Comparison of ENCODE assay signal across 8 cellular contexts in the genomic region with DNA sequence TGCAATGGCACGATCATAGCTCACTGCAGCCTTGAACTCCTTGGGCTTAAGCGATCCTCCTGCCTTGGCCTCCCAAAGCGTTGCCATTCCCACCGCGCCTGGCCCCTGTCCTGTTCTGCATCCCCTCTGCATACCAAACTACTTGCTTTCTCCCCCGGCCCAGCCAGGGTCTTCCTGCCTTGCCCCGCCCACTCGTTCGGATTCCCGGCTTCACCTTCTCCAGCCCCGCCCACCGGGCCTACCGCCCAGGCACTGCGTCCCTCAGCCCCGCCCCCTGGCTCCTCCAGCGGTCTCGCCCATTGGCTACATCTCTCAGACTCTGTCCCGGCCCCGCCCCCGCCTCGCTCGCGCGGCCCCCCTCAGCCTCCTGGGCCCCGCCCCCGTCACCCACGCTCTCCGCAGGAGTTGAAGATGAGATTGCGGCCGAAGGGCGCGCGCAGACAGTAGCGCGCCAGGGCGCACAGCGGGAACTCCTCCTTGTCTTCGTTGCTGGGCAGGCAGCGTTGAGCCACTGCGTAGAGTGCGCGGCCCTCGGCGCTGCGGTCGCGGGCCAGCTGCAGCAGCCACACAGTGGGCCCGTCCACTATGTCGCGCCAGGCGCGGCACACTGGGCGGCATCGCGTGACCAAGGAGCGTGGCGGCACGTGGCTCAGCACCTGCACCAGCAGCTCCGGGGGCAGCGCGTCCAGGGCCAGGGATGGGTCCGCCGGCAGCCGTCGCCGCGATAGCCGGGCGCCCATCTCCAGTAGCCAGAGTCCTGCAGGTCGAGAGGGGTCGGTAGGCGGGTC. TPM values are rescaled to one million over a fixed set of nuclear protein-coding genes. Genes with fewer than 3 reads are reported as not detected.
DNase-seq lines count a peak whose midpoint lies in the region; ATAC-seq and TF ChIP-seq lines count a peak whose summit lies in the region.

No MANE protein-coding gene starts in this region.

- H3K27ac Mint-ChIP-seq in GM23338: peak overlapping the region; percentile 74; the same call in 1 of the 2 replicates
- H3K27ac Mint-ChIP-seq in activated naive CD8-positive, alpha-beta T cell treated with anti-CD3 and anti-CD28 coated beads for 36 hours: no peak overlapping the region

- H3K27ac ChIP-seq in GM23338 (ENCODE audit: low read depth) (no peak overlapping the region), cardiac muscle cell (no peak overlapping the region), parathyroid adenoma (no peak overlapping the region), substantia nigra (ENCODE audit: low read depth, low read length, poor library complexity, severe bottlenecking) (no peak overlapping the region)

- H3K9me2 ChIP-seq in GM23338 (ENCODE audit: insufficient read depth): no peaks in the 10 kb centered on the region

- TF ChIP-seq CTCF in GM23338 (conservative IDR thresholded peaks at IDR 0.05; ENCODE audit: low read depth in 2 of 2) (no peak), cardiac muscle cell (IDR thresholded peaks at IDR 0.05; ENCODE audit: low read depth, low read length) (no peak), parathyroid adenoma (IDR thresholded peaks at IDR 0.05) (no peak)

- H3K79me2 ChIP-seq in GM23338 (replicated peaks; ENCODE audit: insufficient read depth) (no peaks in the 10 kb centered on the region), parathyroid adenoma (no peaks in the 10 kb centered on the region)

- H3K9ac ChIP-seq in parathyroid adenoma: no peak overlapping the region

- H3K27me3 ChIP-seq in GM23338 (ENCODE audit: insufficient read depth) (no peaks in the 10 kb centered on the region), cardiac muscle cell (no peaks in the 10 kb centered on the region), parathyroid adenoma (ENCODE audit: control insufficient read depth, insufficient read depth, low read length) (no peaks in the 10 kb centered on the region)

- DNase-seq in GM23338 (ENCODE audit: low spot score) (peak; percentile 100), SHP77 (lab: John Stamatoyannopoulos, UW) (peak; percentile 96 to 99), cardiac muscle cell (ENCODE audit: low read depth in 1 of 2, low spot score in 1 of 2) (peak; percentile 89 to 92), substantia nigra (lab: John Stamatoyannopoulos, UW) (peak; percentile 15 to 97 (median 77)), NCI-H510A treated with DMSO at 0.1 percent for 48 hours (lab: John Stamatoyannopoulos, UW) (no peak)
- peak; percentile 90 for DNase-seq in activated naive CD8-positive, alpha-beta T cell treated with anti-CD3 and anti-CD28 coated beads for 36 hours

- peaks cover 6% of the 10 kb centered on the region; the same call in 1 of the 2 replicates for H4K20me1 ChIP-seq in GM23338 (replicated peaks; ENCODE audit: insufficient read depth)

- peaks cover 5% of the 10 kb centered on the region for H3K4me1 Mint-ChIP-seq in GM23338
- H3K4me1 Mint-ChIP-seq in activated naive CD8-positive, alpha-beta T cell treated with anti-CD3 and anti-CD28 coated beads for 36 hours: peaks cover 5% of the 10 kb centered on the region

- ATAC-seq in GM23338: peak; percentile 90
- no peak for ATAC-seq in GM19452 (IDR thresholded peaks at IDR 0.05; ENCODE audit: unreplicated experiment)

- H3K36me3 ChIP-seq in GM23338 (ENCODE audit: insufficient read depth) (no peaks in the 10 kb centered on the region), cardiac muscle cell (peaks cover 2% of the 10 kb centered on the region), parathyroid adenoma (ENCODE audit: control insufficient read depth, insufficient read depth, low read length) (no peaks in the 10 kb centered on the region)

- H3K4me1 ChIP-seq in GM23338 (ENCODE audit: insufficient read depth) (no peaks in the 10 kb centered on the region), cardiac muscle cell (ENCODE audit: low read depth) (no peaks in the 10 kb centered on the region), parathyroid adenoma (no peaks in the 10 kb centered on the region)

- H3K4me2 ChIP-seq in GM23338 (peak overlapping the region; percentile 86), parathyroid adenoma (ENCODE audit: low read length) (peak overlapping the region; percentile 78)

- H3K4me3 ChIP-seq in GM23338 (peak overlapping the region; percentile 78), cardiac muscle cell (peak overlapping the region; percentile 12), parathyroid adenoma (ENCODE audit: low read depth, low read length) (peak overlapping the region; percentile 40)

- peak overlapping the region; percentile 76 for H3K4me3 Mint-ChIP-seq in GM23338
- peak overlapping the region; percentile 58 for H3K4me3 Mint-ChIP-seq in activated naive CD8-positive, alpha-beta T cell treated with anti-CD3 and anti-CD28 coated beads for 36 hours

- peaks cover 21% of the 10 kb centered on the region for H3K27me3 Mint-ChIP-seq in GM23338 (ENCODE audit: insufficient read depth, low read depth, poor library complexity)
- H3K27me3 Mint-ChIP-seq in activated naive CD8-positive, alpha-beta T cell treated with anti-CD3 and anti-CD28 coated beads for 36 hours: peaks cover 55% of the 10 kb centered on the region

- H2AFZ ChIP-seq in GM23338 (peak overlapping the region; percentile 80), parathyroid adenoma (peak overlapping the region; percentile 50)

- H3K36me3 Mint-ChIP-seq in GM23338 (ENCODE audit: low read depth): peaks cover 6% of the 10 kb centered on the region; the same call in 2 of the 3 replicates
- no peaks in the 10 kb centered on the region for H3K36me3 Mint-ChIP-seq in activated naive CD8-positive, alpha-beta T cell treated with anti-CD3 and anti-CD28 coated beads for 36 hours

- H3K9me3 Mint-ChIP-seq in GM23338: peaks cover 4% of the 10 kb centered on the region; the same call in 2 of the 3 replicates
- H3K9me3 Mint-ChIP-seq in activated naive CD8-positive, alpha-beta T cell treated with anti-CD3 and anti-CD28 coated beads for 36 hours: peaks cover 1% of the 10 kb centered on the region

- H3K9me3 ChIP-seq in cardiac muscle cell (ENCODE audit: low read depth) (no peaks in the 10 kb centered on the region), parathyroid adenoma (ENCODE audit: control insufficient read depth, low read length) (no peaks in the 10 kb centered on the region)

- peaks cover 4% of the 10 kb centered on the region; the same call in 1 of the 2 replicates for H3F3A ChIP-seq in GM23338 (replicated peaks; ENCODE audit: low read depth)

TF ChIP-seq in GM23338, 12 proteins besides CTCF, POLR2A, EP300 and RAD21:
- TF ChIP-seq NANOG (IDR thresholded peaks at IDR 0.05; ENCODE audit: borderline replicate concordance): no peak
- TF ChIP-seq POLR2AphosphoS5 (IDR thresholded peaks at IDR 0.05; ENCODE audit: low read depth): peak; percentile 83
TF ChIP-seq in GM23338: peak in this region for 1.

RNA-seq across cellular contexts. Expression of gene MRPS12, which starts 19.0 kb away (rescaled TPM):
- total RNA-seq in GM23338 (2014; rRNA removed; shearing (Covaris generic)): 65.3 and 86.3 TPM in 2 replicates
- polyA plus RNA-seq in GM23338 (2016; fragmentation: Nextera tagmentation; extraction: Ambion mirVana) (69.0 and 74.1 TPM in 2 replicates), cardiac muscle cell (72.2 and 84.7 TPM in 2 replicates)
- total RNA-seq in activated naive CD8-positive, alpha-beta T cell treated with anti-CD3 and anti-CD28 coated beads for 36 hours: 100 to 1,000 TPM; 114 to 124 TPM
- 48.0 and 52.0 TPM in 2 replicates for total RNA-seq in cardiac muscle cell

RNA-seq across cellular contexts. Expression of gene SARS2, which starts 19.2 kb away (rescaled TPM):
- total RNA-seq in GM23338 (2014; rRNA removed; shearing (Covaris generic)): 67.0 and 75.7 TPM in 2 replicates
- polyA plus RNA-seq in GM23338 (2016; fragmentation: Nextera tagmentation; extraction: Ambion mirVana): 70.6 and 73.2 TPM in 2 replicates
- total RNA-seq in activated naive CD8-positive, alpha-beta T cell treated with anti-CD3 and anti-CD28 coated beads for 36 hours: 10 to 100 TPM; 39.8 to 43.2 TPM
- 37.2 and 43.0 TPM in 2 replicates for total RNA-seq in cardiac muscle cell
- 52.3 and 78.9 TPM in 2 replicates for polyA plus RNA-seq in cardiac muscle cell

RNA-seq across cellular contexts. Expression of gene FBXO17, which starts 25.8 kb away (rescaled TPM):
- total RNA-seq in GM23338 (2014; rRNA removed; shearing (Covaris generic)): 27.2 and 29.0 TPM in 2 replicates
- polyA plus RNA-seq in GM23338 (2016; fragmentation: Nextera tagmentation; extraction: Ambion mirVana) (17.2 and 18.6 TPM in 2 replicates), cardiac muscle cell (39.3 and 65.3 TPM in 2 replicates)
- total RNA-seq in activated naive CD8-positive, alpha-beta T cell treated with anti-CD3 and anti-CD28 coated beads for 36 hours: not detected
- total RNA-seq in cardiac muscle cell: 30.9 and 65.3 TPM in 2 replicates

RNA-seq across cellular contexts. Expression of gene CCER2, which starts 37.8 kb away (rescaled TPM):
- total RNA-seq in GM23338 (2014; rRNA removed; shearing (Covaris generic)): not detected in 2 replicates
- polyA plus RNA-seq in GM23338 (2016; fragmentation: Nextera tagmentation; extraction: Ambion mirVana) (0.49 and 0.58 TPM in 2 replicates), cardiac muscle cell (3.0 and 3.1 TPM in 2 replicates)
- 1 to 10 TPM in 1 of 2 experiments, under 1 TPM in 1; 0.96 to 1.5 TPM for total RNA-seq in activated naive CD8-positive, alpha-beta T cell treated with anti-CD3 and anti-CD28 coated beads for 36 hours
- 1.4 and 2.6 TPM in 2 replicates for total RNA-seq in cardiac muscle cell

RNA-seq across cellular contexts. Expression of gene NFKBIB, which starts 50.0 kb away (rescaled TPM):
- 37.0 and 39.6 TPM in 2 replicates for total RNA-seq in GM23338 (2014; rRNA removed; shearing (Covaris generic))
- 37.7 and 39.5 TPM in 2 replicates for polyA plus RNA-seq in GM23338 (2016; fragmentation: Nextera tagmentation; extraction: Ambion mirVana)
- 10 to 100 TPM; 85.7 to 86.2 TPM for total RNA-seq in activated naive CD8-positive, alpha-beta T cell treated with anti-CD3 and anti-CD28 coated beads for 36 hours
- total RNA-seq in cardiac muscle cell: 14.7 and 26.9 TPM in 2 replicates
- polyA plus RNA-seq in cardiac muscle cell: 19.6 and 21.5 TPM in 2 replicates

Comparison
In these comparisons a context has a peak if more than half of its experiments do, and no peak if none do; other contexts are left out.
1. H3K4me3 ChIP-seq: peak in every context shown above with its lines; median percentile 78 in GM23338; 40 in parathyroid adenoma; 12 in cardiac muscle cell.
2. RNA of gene FBXO17, which starts 25.8 kb away (total RNA-seq): 30.9 to 65.3 TPM in cardiac muscle cell and 27.2 to 29.0 TPM in GM23338; not detected in activated naive CD8-positive, alpha-beta T cell treated with anti-CD3 and anti-CD28 coated beads for 36 hours; every median in the first group is over 10 times any median in the second.